ENCODE assay signal across 10 cellular contexts in genomic region chr19:19485161-19485997, GRCh38. TPM values are rescaled to one million over a fixed set of nuclear protein-coding genes. Genes with fewer than 3 reads are reported as not detected.
DNase-seq lines count a peak whose midpoint lies in the region; ATAC-seq and TF ChIP-seq lines count a peak whose summit lies in the region.
"Had no signal": no experiment of that assay in that cellular context is flagged by ENCODE, and none has a peak within 500 bp of the region (broad histone marks: within the 10 kb centered on the region; RNA-seq: fewer than 3 reads in every experiment).

No MANE protein-coding gene starts in this region.

- no peak overlapping the region for H3K4ac ChIP-seq in trophoblast cell (ENCODE audit: low read depth, low read length)

- peak overlapping the region; percentile 48 for H3K18ac ChIP-seq in trophoblast cell (ENCODE audit: low read length)

- H3K14ac ChIP-seq in trophoblast cell (ENCODE audit: low read length) = no peak overlapping the region

- H3K9ac ChIP-seq in SK-N-SH (no peak overlapping the region), trophoblast cell (ENCODE audit: low read length) (peak overlapping the region; percentile 6)

- CTCF ChIA-PET in SK-N-SH (lab: Yijun Ruan, JAX) = interaction anchor here (0.8 to 9.7 kb wide), 3 partner anchors 31 to 339 kb away, joined by 3 to 172 read pairs (median 5); partner anchors contain the start of gene NDUFA13

- H3K27ac ChIP-seq in SK-N-SH (ENCODE audit: low read depth in 2 of 2, low read length in 1 of 2) (peak overlapping the region in 1 of 2 experiments; percentile 21; a peak in 3 of 4 replicates), RWPE2 (ENCODE audit: poor library complexity, severe bottlenecking) (peak overlapping the region; percentile 86), trophoblast cell (ENCODE audit: low read depth, low read length) (peak overlapping the region; percentile 61)
- H3K27ac ChIP-seq: A549 had no signal

- H2AFZ ChIP-seq in SK-N-SH (ENCODE audit: low read depth) (no peak overlapping the region), trophoblast cell (ENCODE audit: insufficient read depth, low read length, poor library complexity) (no peak overlapping the region)

- H2BK12ac ChIP-seq in trophoblast cell (ENCODE audit: low read length) = no peak overlapping the region

- peak overlapping the region; percentile 8 for H4K8ac ChIP-seq in trophoblast cell (ENCODE audit: low read depth, low read length)

- H3K9me3 ChIP-seq in SK-N-SH (no peaks in the 10 kb centered on the region), RWPE2 (ENCODE audit: severe bottlenecking) (no peaks in the 10 kb centered on the region), trophoblast cell (ENCODE audit: insufficient read depth, low read depth, low read length) (no peaks in the 10 kb centered on the region)
- H3K9me3 ChIP-seq: A549, mucosa of descending colon had no signal

- H3K36me3 ChIP-seq in SK-N-SH (replicated peaks in 1 of 2; ENCODE audit: control insufficient read depth in 1 of 2, insufficient read depth in 2 of 2, low read length in 1 of 2) (no peaks in the 10 kb centered on the region), RWPE2 (ENCODE audit: low read depth) (no peaks in the 10 kb centered on the region; the same call in 1 of the 2 replicates), trophoblast cell (ENCODE audit: control insufficient read depth in 1 of 2, insufficient read depth in 2 of 2, low read length in 2 of 2) (peaks cover 24 to 25% of the 10 kb centered on the region in 2 experiments)

- H3K9me2 ChIP-seq in SK-N-SH = no peaks in the 10 kb centered on the region

- no peak for TF ChIP-seq RAD21 in SK-N-SH (IDR thresholded peaks at IDR 0.05; ENCODE audit: low read length)

- peak overlapping the region; percentile 53 for H3K4me2 ChIP-seq in SK-N-SH
- no peak overlapping the region for H3K4me2 ChIP-seq in trophoblast cell (ENCODE audit: low read length)
- H3K4me2 ChIP-seq: A549 had no signal

- H2AK5ac ChIP-seq in trophoblast cell (ENCODE audit: low read length) = no peak overlapping the region

- peaks cover 15% of the 10 kb centered on the region for H3K79me1 ChIP-seq in trophoblast cell (ENCODE audit: low read length)

- H3K4me1 ChIP-seq in SK-N-SH (ENCODE audit: control insufficient read depth in 1 of 2, insufficient read depth in 2 of 2, low read depth in 1 of 2, low read length in 1 of 2) (peaks cover 32 to 50% of the 10 kb centered on the region in 2 experiments), RWPE2 (ENCODE audit: insufficient read depth, poor library complexity, severe bottlenecking) (peaks cover 28% of the 10 kb centered on the region), trophoblast cell (ENCODE audit: control insufficient read depth in 1 of 2, insufficient read depth in 2 of 2, low read length in 2 of 2) (peaks cover 49 to 53% of the 10 kb centered on the region in 2 experiments)

- H3K4me3 ChIP-seq in SK-N-SH (ENCODE audit: low read depth in 2 of 2, low read length in 1 of 2) = no peak overlapping the region
- H3K4me3 ChIP-seq in RWPE2 (ENCODE audit: severe bottlenecking) = no peak overlapping the region
- no peak overlapping the region for H3K4me3 ChIP-seq in fibroblast of mammary gland (ENCODE audit: control insufficient read depth, low read depth, low read length)
- no peak overlapping the region for H3K4me3 ChIP-seq in trophoblast cell (ENCODE audit: low read depth, low read length)
- H3K4me3 ChIP-seq: A549, mucosa of descending colon had no signal

- H2BK5ac ChIP-seq in trophoblast cell (ENCODE audit: low read depth, low read length, poor library complexity) = peak overlapping the region; percentile 22

- no peaks in the 10 kb centered on the region for H4K20me1 ChIP-seq in SK-N-SH (ENCODE audit: insufficient read depth)

- DNase-seq in SK-N-SH (no peak), RWPE2 (ENCODE audit: low spot score) (no peak), fibroblast of mammary gland (ENCODE audit: low read depth) (peak; percentile 45), trophoblast cell (peak; percentile 80 to 82), ecto neural progenitor cell (ENCODE audit: low spot score) (no peak)
- DNase-seq in stimulated activated CD4-positive, alpha-beta T cell treated with anti-CD3 and anti-CD28 coated beads, Interleukin-15, amount 100 ng/mL, for 24 hours = no peak
- no peak for DNase-seq in effector CD4-positive, alpha-beta T cell

- peaks cover 56% of the 10 kb centered on the region for H3K79me2 ChIP-seq in SK-N-SH (ENCODE audit: insufficient read depth)
- peaks cover 16% of the 10 kb centered on the region for H3K79me2 ChIP-seq in trophoblast cell (ENCODE audit: control insufficient read depth, insufficient read depth, low read length, poor library complexity)

- WGBS in SK-N-SH (ENCODE audit: low lambda C conversion rate) = 81% methylated on average over 10 of the region's 15 CpGs
- no CpG with 5 or more reads among the region's 15 CpGs for WGBS in trophoblast cell (ENCODE audit: extremely low coverage, insufficient coverage, insufficient read length)

- H3F3A ChIP-seq in SK-N-SH (replicated peaks; ENCODE audit: insufficient read depth) = peaks cover 26% of the 10 kb centered on the region

- H3K23ac ChIP-seq in trophoblast cell (ENCODE audit: low read length) = no peak overlapping the region

- ATAC-seq in SK-N-SH treated with all-trans-retinoic acid at 6 μM for 48 hours (no peak), RWPE2 (ENCODE audit: low read depth) (no peak; the same call in 2 of the 3 replicates)
- ATAC-seq: A549, mucosa of descending colon had no signal

- H3K27me3 ChIP-seq in SK-N-SH (ENCODE audit: insufficient read depth) (no peaks in the 10 kb centered on the region), RWPE2 (ENCODE audit: insufficient read depth, poor library complexity, severe bottlenecking) (no peaks in the 10 kb centered on the region), trophoblast cell (ENCODE audit: insufficient read depth, low read length) (no peaks in the 10 kb centered on the region)

- H2BK120ac ChIP-seq in trophoblast cell (ENCODE audit: insufficient read depth, low read length, poor library complexity) = no peak overlapping the region

- TF ChIP-seq EP300 in SK-N-SH (IDR thresholded peaks at IDR 0.05; ENCODE audit: borderline replicate concordance in 1 of 2, low read depth in 1 of 2, low read length in 1 of 2) = no peak

- peak overlapping the region; percentile 16 for H4K91ac ChIP-seq in trophoblast cell (ENCODE audit: low read depth, low read length)

- POLR2A ChIA-PET in SK-N-SH (lab: Yijun Ruan, JAX) = interaction anchor here (0.9 kb wide), 1 partner anchor 80 kb away, joined by 4 read pairs; the partner anchor contains the start of gene GATAD2A

- no peak overlapping the region for H4K12ac ChIP-seq in trophoblast cell (ENCODE audit: low read depth, low read length)

- no peak for TF ChIP-seq CTCF in SK-N-SH (IDR thresholded peaks at IDR 0.05)
- no peak for TF ChIP-seq CTCF in RWPE2 (IDR thresholded peaks at IDR 0.05; ENCODE audit: poor library complexity, severe bottlenecking)
- TF ChIP-seq CTCF in fibroblast of mammary gland (conservative IDR thresholded peaks at IDR 0.05; ENCODE audit: control insufficient read depth, insufficient read depth, low read depth, low read length) = no peak

TF ChIP-seq in SK-N-SH, 30 proteins besides CTCF, POLR2A, EP300 and RAD21:
- TF ChIP-seq POLR2AphosphoS5 (IDR thresholded peaks at IDR 0.05; ENCODE audit: low read depth, low read length) (no peak), RFX5 (IDR thresholded peaks at IDR 0.05; ENCODE audit: low read length) (no peak), GATA2 (CRISPR knock-in tag; IDR thresholded peaks at IDR 0.05) (no peak), RXRA (IDR thresholded peaks at IDR 0.05; ENCODE audit: borderline replicate concordance, low read depth) (no peak), TEAD4 (IDR thresholded peaks at IDR 0.05; ENCODE audit: borderline replicate concordance, insufficient read depth) (no peak), YY1 (IDR thresholded peaks at IDR 0.05; ENCODE audit: low read depth) (no peak)

TF ChIP-seq in SK-N-SH treated with all-trans-retinoic acid at 6 μM for 48 hours, 23 proteins besides CTCF, POLR2A, EP300 and RAD21 (continues in another document):
- TF ChIP-seq ISL1 (CRISPR knock-in tag; IDR thresholded peaks at IDR 0.05) = no peak
- no peak for TF ChIP-seq CSDC2 (CRISPR knock-in tag; IDR thresholded peaks at IDR 0.05)
- TF ChIP-seq ARNTL (CRISPR knock-in tag; IDR thresholded peaks at IDR 0.05; ENCODE audit: borderline replicate concordance, low read depth) = no peak

RNA-seq across cellular contexts. Expression of gene TSSK6, which starts 30.0 kb away (rescaled TPM):
- polyA plus RNA-seq in SK-N-SH (2012; rRNA removed) = 2.3 and 3.1 TPM in 2 replicates
- 0.98 and 1.6 TPM in 2 replicates for polyA plus RNA-seq in SK-N-SH (2012; cell fraction: cytosol; rRNA removed)
- 3.3 and 4.1 TPM in 2 replicates for polyA plus RNA-seq in SK-N-SH (2012; cell fraction: nucleus; rRNA removed)
- 1.1 and 1.4 TPM in 2 replicates for polyA plus RNA-seq in trophoblast cell (2013)

RNA-seq across cellular contexts. Expression of gene NDUFA13, which starts 30.6 kb away (rescaled TPM):
- 1,643 and 1,828 TPM in 2 replicates for polyA plus RNA-seq in SK-N-SH (2012; rRNA removed)
- polyA plus RNA-seq in SK-N-SH (2012; cell fraction: cytosol; rRNA removed) = 1,527 and 1,826 TPM in 2 replicates
- 640 and 822 TPM in 2 replicates for polyA plus RNA-seq in SK-N-SH (2012; cell fraction: nucleus; rRNA removed)
- 160 and 164 TPM in 2 replicates for polyA plus RNA-seq in trophoblast cell (2013)

RNA-seq across cellular contexts. Expression of gene YJEFN3, which starts 43.3 kb away (rescaled TPM):
- 7.2 and 7.5 TPM in 2 replicates for polyA plus RNA-seq in SK-N-SH (2012; rRNA removed)
- 0.84 and 0.97 TPM in 2 replicates for polyA plus RNA-seq in SK-N-SH (2012; cell fraction: cytosol; rRNA removed)
- 66.2 and 111 TPM in 2 replicates for polyA plus RNA-seq in SK-N-SH (2012; cell fraction: nucleus; rRNA removed)
- polyA plus RNA-seq in trophoblast cell (2013) = 4.5 and 4.6 TPM in 2 replicates

RNA-seq across cellular contexts. Expression of gene CILP2, which starts 52.7 kb away (rescaled TPM):
- polyA plus RNA-seq in SK-N-SH (2012; rRNA removed) = 0.96 and 1.9 TPM in 2 replicates
- polyA plus RNA-seq in SK-N-SH (2012; cell fraction: cytosol; rRNA removed) = 0.54 and 0.87 TPM in 2 replicates
- polyA plus RNA-seq in SK-N-SH (2012; cell fraction: nucleus; rRNA removed) = 3.1 and 3.9 TPM in 2 replicates
- polyA plus RNA-seq in trophoblast cell (2013) = 0.52 and 0.56 TPM in 2 replicates

Comparison
In these comparisons a context has a peak if more than half of its experiments do, and no peak if none do; other contexts are left out.
1. DNase-seq: peak in fibroblast of mammary gland (single experiment) and trophoblast cell (2 of 2); none in SK-N-SH (single experiment), RWPE2 (single experiment), stimulated activated CD4-positive, alpha-beta T cell treated with anti-CD3 and anti-CD28 coated beads, Interleukin-15, amount 100 ng/mL, for 24 hours (single experiment), ecto neural progenitor cell (single experiment) and effector CD4-positive, alpha-beta T cell (single experiment).